1 cellular context compared by ENCODE assay signal in the genomic region with DNA sequence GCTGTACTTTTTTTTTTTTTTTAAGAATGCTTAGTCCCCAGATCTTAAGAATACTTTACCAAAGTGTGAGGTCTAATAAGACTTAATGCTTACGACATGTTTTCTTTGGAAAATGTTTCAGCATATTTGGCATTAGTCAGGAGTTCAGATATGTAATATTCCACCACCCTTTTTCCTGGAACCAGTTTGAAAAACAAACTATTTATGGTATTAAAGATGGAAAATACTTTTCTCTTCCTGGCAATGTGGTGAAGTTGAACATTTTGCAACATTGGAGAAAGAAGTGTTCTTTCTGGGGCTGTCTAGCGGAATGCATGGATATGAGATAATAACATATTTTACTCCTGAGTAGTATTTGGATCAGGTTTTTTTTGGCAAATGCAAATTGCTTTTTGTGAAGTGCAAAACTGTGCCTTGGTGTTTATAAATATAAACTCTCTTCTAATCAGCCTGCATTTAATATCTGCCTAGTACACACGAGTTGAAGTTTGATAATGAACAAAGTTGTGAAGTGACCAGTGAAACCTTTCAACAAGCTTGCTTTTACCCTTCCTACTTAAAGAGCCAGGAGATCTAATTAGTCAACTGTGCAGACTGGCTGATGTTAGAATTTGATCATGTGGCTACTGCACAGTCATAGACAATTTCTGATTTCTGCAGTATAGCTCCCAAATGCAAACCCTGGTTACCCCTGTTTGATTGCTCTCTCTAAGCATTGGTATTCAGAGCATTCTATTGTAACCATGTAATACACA.
TF ChIP-seq lines count a peak whose summit lies in the region.

No MANE protein-coding gene starts in this region.

TF ChIP-seq in GM12878, 131 proteins besides CTCF, POLR2A, EP300 and RAD21 (continued from another document):
- TF ChIP-seq SMC3 (IDR thresholded peaks at IDR 0.05; ENCODE audit: borderline replicate concordance, low read length): no peak
- TF ChIP-seq ZBTB33 (IDR thresholded peaks at IDR 0.05): no peak
- no peak for TF ChIP-seq BRCA1 (IDR thresholded peaks at IDR 0.05; ENCODE audit: low read depth, low read length)
- TF ChIP-seq, protein P1, sequence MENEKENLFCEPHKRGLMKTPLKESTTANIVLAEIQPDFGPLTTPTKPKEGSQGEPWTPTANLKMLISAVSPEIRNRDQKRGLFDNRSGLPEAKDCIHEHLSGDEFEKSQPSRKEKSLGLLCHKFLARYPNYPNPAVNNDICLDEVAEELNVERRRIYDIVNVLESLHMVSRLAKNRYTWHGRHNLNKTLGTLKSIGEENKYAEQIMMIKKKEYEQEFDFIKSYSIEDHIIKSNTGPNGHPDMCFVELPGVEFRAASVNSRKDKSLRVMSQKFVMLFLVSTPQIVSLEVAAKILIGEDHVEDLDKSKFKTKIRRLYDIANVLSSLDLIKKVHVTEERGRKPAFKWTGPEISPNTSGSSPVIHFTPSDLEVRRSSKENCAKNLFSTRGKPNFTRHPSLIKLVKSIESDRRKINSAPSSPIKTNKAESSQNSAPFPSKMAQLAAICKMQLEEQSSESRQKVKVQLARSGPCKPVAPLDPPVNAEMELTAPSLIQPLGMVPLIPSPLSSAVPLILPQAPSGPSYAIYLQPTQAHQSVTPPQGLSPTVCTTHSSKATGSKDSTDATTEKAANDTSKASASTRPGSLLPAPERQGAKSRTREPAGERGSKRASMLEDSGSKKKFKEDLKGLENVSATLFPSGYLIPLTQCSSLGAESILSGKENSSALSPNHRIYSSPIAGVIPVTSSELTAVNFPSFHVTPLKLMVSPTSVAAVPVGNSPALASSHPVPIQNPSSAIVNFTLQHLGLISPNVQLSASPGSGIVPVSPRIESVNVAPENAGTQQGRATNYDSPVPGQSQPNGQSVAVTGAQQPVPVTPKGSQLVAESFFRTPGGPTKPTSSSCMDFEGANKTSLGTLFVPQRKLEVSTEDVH (IDR thresholded peaks at IDR 0.05; ENCODE audit: low read depth, partially characterized antibody): no peak
- no peak for TF ChIP-seq NFYA (IDR thresholded peaks at IDR 0.05; ENCODE audit: borderline replicate concordance, low read depth, low read length)
